ENCODE assay signal across 1 cellular context in the genomic region with DNA sequence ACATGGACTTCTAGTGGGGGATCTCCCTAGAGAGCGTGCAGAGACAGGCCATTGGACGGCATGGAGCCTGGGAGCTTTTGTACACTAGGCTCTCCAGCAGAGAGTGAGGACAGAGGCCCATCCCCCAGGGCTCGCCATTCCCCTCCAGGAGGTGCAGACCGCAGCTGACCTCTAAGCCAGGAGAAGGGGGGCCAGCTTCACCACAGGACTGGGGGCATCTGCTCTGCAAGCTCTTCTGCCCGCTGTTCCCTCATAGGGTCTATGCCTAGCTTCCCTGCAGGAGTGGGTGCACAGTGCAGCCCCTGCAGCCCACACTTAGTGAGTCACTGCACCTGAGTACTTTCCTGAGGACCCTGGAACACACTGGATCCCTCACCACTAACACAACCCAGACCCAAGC.
TF ChIP-seq lines count a peak whose summit lies in the region.

No MANE protein-coding gene starts in this region.

TF ChIP-seq in H1, 55 proteins besides CTCF, POLR2A, EP300 and RAD21:
- TF ChIP-seq SIN3A (conservative IDR thresholded peaks at IDR 0.05 in 1 of 2, IDR thresholded peaks at IDR 0.05 in 1 of 2; ENCODE audit: low read depth in 1 of 2, low read length in 2 of 2) = no peak
- TF ChIP-seq KDM1A (IDR thresholded peaks at IDR 0.05; ENCODE audit: borderline replicate concordance, low read length) = no peak
- no peak for TF ChIP-seq BACH1 (IDR thresholded peaks at IDR 0.05; ENCODE audit: low read length)
- TF ChIP-seq HDAC2 (IDR thresholded peaks at IDR 0.05; ENCODE audit: borderline replicate concordance in 1 of 2, low read depth in 2 of 2, low read length in 2 of 2) = no peak
- TF ChIP-seq, protein P1, sequence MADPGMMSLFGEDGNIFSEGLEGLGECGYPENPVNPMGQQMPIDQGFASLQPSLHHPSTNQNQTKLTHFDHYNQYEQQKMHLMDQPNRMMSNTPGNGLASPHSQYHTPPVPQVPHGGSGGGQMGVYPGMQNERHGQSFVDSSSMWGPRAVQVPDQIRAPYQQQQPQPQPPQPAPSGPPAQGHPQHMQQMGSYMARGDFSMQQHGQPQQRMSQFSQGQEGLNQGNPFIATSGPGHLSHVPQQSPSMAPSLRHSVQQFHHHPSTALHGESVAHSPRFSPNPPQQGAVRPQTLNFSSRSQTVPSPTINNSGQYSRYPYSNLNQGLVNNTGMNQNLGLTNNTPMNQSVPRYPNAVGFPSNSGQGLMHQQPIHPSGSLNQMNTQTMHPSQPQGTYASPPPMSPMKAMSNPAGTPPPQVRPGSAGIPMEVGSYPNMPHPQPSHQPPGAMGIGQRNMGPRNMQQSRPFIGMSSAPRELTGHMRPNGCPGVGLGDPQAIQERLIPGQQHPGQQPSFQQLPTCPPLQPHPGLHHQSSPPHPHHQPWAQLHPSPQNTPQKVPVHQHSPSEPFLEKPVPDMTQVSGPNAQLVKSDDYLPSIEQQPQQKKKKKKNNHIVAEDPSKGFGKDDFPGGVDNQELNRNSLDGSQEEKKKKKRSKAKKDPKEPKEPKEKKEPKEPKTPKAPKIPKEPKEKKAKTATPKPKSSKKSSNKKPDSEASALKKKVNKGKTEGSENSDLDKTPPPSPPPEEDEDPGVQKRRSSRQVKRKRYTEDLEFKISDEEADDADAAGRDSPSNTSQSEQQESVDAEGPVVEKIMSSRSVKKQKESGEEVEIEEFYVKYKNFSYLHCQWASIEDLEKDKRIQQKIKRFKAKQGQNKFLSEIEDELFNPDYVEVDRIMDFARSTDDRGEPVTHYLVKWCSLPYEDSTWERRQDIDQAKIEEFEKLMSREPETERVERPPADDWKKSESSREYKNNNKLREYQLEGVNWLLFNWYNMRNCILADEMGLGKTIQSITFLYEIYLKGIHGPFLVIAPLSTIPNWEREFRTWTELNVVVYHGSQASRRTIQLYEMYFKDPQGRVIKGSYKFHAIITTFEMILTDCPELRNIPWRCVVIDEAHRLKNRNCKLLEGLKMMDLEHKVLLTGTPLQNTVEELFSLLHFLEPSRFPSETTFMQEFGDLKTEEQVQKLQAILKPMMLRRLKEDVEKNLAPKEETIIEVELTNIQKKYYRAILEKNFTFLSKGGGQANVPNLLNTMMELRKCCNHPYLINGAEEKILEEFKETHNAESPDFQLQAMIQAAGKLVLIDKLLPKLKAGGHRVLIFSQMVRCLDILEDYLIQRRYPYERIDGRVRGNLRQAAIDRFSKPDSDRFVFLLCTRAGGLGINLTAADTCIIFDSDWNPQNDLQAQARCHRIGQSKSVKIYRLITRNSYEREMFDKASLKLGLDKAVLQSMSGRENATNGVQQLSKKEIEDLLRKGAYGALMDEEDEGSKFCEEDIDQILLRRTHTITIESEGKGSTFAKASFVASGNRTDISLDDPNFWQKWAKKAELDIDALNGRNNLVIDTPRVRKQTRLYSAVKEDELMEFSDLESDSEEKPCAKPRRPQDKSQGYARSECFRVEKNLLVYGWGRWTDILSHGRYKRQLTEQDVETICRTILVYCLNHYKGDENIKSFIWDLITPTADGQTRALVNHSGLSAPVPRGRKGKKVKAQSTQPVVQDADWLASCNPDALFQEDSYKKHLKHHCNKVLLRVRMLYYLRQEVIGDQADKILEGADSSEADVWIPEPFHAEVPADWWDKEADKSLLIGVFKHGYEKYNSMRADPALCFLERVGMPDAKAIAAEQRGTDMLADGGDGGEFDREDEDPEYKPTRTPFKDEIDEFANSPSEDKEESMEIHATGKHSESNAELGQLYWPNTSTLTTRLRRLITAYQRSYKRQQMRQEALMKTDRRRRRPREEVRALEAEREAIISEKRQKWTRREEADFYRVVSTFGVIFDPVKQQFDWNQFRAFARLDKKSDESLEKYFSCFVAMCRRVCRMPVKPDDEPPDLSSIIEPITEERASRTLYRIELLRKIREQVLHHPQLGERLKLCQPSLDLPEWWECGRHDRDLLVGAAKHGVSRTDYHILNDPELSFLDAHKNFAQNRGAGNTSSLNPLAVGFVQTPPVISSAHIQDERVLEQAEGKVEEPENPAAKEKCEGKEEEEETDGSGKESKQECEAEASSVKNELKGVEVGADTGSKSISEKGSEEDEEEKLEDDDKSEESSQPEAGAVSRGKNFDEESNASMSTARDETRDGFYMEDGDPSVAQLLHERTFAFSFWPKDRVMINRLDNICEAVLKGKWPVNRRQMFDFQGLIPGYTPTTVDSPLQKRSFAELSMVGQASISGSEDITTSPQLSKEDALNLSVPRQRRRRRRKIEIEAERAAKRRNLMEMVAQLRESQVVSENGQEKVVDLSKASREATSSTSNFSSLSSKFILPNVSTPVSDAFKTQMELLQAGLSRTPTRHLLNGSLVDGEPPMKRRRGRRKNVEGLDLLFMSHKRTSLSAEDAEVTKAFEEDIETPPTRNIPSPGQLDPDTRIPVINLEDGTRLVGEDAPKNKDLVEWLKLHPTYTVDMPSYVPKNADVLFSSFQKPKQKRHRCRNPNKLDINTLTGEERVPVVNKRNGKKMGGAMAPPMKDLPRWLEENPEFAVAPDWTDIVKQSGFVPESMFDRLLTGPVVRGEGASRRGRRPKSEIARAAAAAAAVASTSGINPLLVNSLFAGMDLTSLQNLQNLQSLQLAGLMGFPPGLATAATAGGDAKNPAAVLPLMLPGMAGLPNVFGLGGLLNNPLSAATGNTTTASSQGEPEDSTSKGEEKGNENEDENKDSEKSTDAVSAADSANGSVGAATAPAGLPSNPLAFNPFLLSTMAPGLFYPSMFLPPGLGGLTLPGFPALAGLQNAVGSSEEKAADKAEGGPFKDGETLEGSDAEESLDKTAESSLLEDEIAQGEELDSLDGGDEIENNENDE (IDR thresholded peaks at IDR 0.05; ENCODE audit: insufficient replicate concordance, low read length) = no peak
TF ChIP-seq in H1: peak in this region for 0.
